ENCODE assay signal across 8 cellular contexts in the genomic region with DNA sequence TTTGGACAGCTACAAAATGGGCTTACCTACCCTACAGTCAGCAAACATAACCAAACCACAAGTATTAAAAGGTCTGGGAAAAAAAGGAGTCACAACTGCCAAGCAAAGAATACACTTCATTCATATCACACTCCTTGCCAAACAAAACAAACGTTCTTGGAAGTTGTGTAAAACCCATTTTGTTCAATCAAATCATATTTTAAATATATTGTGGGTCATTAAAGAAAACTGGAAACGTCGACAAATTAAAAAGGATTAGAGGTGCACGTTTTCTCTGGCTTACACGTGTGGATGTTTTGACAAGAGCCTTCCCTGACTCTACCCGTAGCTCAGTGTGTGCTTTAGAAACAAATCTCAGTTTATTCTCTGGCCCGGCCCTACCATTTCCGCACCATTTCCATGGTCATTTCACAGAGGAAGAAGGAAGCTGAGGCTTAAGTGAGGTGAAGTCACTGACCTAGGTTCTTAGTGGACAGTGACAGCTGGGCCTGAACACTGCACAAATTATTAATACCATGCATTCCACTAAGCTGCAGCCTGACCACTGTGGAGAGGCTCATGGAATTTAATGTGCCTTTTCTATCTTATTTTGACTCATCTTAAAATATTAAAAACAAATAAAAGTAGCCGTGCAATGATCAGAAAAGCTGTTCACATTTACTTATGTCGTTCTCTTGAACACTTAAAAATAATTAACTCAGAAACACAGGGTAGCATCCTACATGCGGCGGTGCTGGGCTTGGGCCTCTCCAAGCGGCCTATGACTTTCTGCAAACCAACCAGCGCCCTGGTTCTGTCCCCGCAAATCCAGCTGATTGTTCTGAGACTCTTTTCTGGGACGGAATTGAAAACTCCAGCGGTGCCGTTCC. TPM values are rescaled to one million over a fixed set of nuclear protein-coding genes. Genes with fewer than 3 reads are reported as not detected.
DNase-seq lines count a peak whose midpoint lies in the region; TF ChIP-seq lines count a peak whose summit lies in the region.

No MANE protein-coding gene starts in this region.

- no peak for TF ChIP-seq POLR2A in testis (IDR thresholded peaks at IDR 0.05)

- H3K4me3 Mint-ChIP-seq in Calu3 (ENCODE audit: low read depth, unreplicated experiment) = peak overlapping the region; percentile 68

- no peaks in the 10 kb centered on the region for H3K9me3 ChIP-seq in liver (ENCODE audit: control insufficient read depth in 4 of 4, low read length in 3 of 4)
- H3K9me3 ChIP-seq in testis = no peaks in the 10 kb centered on the region

- no peak for TF ChIP-seq CTCF in Calu3 (IDR thresholded peaks at IDR 0.05; ENCODE audit: unreplicated experiment)
- TF ChIP-seq CTCF in cardiac fibroblast (IDR thresholded peaks at IDR 0.05; ENCODE audit: low read depth, low read length) = no peak
- TF ChIP-seq CTCF in liver (IDR thresholded peaks at IDR 0.05; ENCODE audit: low read depth, low read length, missing input control) = no peak
- no peak for TF ChIP-seq CTCF in testis (IDR thresholded peaks at IDR 0.05)

- no peak for TF ChIP-seq RAD21 in liver (IDR thresholded peaks at IDR 0.05)

- no peaks in the 10 kb centered on the region for H3K27me3 ChIP-seq in liver (ENCODE audit: control insufficient read depth in 4 of 4, insufficient read depth in 4 of 4, low read length in 3 of 4)
- no peaks in the 10 kb centered on the region for H3K27me3 ChIP-seq in testis

- H3K27me3 Mint-ChIP-seq in Calu3 (ENCODE audit: unreplicated experiment) = no peaks in the 10 kb centered on the region

- peaks cover 18% of the 10 kb centered on the region for H3K36me3 Mint-ChIP-seq in Calu3 (ENCODE audit: insufficient read depth, unreplicated experiment)

- H3K4me1 Mint-ChIP-seq in Calu3 (ENCODE audit: low read depth, unreplicated experiment) = peaks cover 7% of the 10 kb centered on the region

- no peaks in the 10 kb centered on the region for H3K9me3 Mint-ChIP-seq in Calu3 (ENCODE audit: low read depth, unreplicated experiment)

- peak overlapping the region; percentile 25 to 40 for H3K27ac ChIP-seq in liver (ENCODE audit: low read depth in 1 of 2, low read length in 2 of 2)
- H3K27ac ChIP-seq in testis = peak overlapping the region; percentile 67 to 79

- H3K36me3 ChIP-seq in liver (ENCODE audit: control insufficient read depth in 4 of 4, insufficient read depth in 3 of 4, low read depth in 1 of 4, low read length in 3 of 4) = no peaks in the 10 kb centered on the region
- no peaks in the 10 kb centered on the region for H3K36me3 ChIP-seq in testis (ENCODE audit: low read depth, missing control alignments)

- H3K9ac ChIP-seq in liver (ENCODE audit: low read depth in 1 of 2, low read length in 2 of 2) = peak overlapping the region; percentile 5 to 72

- H3K4me3 ChIP-seq in cardiac fibroblast (replicated peaks in 1 of 2; ENCODE audit: low read depth in 2 of 2, low read length in 2 of 2) (peak overlapping the region; percentile 65 to 69), liver (ENCODE audit: low read depth in 1 of 3, low read length in 3 of 3) (peak overlapping the region; percentile 50 to 86 (median 59)), testis (peak overlapping the region; percentile 72 to 74)

- intact Hi-C loops in Calu3 (cut with micrococcal nuclease; ENCODE audit: unreplicated experiment) = no loop called here
- intact Hi-C loops in testis (cut with DNase I; ENCODE audit: low total_unique reads) = no loop called here

- TSS peak; percentile 61 for BruUV-seq in Calu3 (replicated peaks; lab: Mats Ljungman, UMichigan)

- 49% methylated on average over 18 of the region's 18 CpGs for WGBS in liver
- 8 to 14% methylated on average over 14 to 18 of the region's 18 CpGs for WGBS in testis, 2 donors

- DNase-seq in Calu3 (no peak), M059J (ENCODE audit: low read depth) (peak; percentile 51), cardiac fibroblast (ENCODE audit: low read depth in 2 of 2) (peak; percentile 59 to 81), testis (peak; percentile 39), NCI-H2029 (lab: John Stamatoyannopoulos, UW) (no peak), HUDEP-2 (lab: John Stamatoyannopoulos, UW; ENCODE audit: unreplicated experiment in 76 of 76) (no peak), pons (ENCODE audit: low spot score) (no peak)

- no peak overlapping the region for H3K27ac Mint-ChIP-seq in Calu3 (ENCODE audit: unreplicated experiment)

- CTCF ChIA-PET in Calu3 (lab: Charles Lee) = interaction anchor here (0.6 kb wide), 1 partner anchor 519 kb away, joined by 3 read pairs; no protein-coding TSS in a partner anchor

- peaks cover 0 to 12% (median 6%) of the 10 kb centered on the region in 4 donors for H3K4me1 ChIP-seq in liver (ENCODE audit: control insufficient read depth in 4 of 4, insufficient read depth in 4 of 4, low read length in 3 of 4)
- H3K4me1 ChIP-seq in testis = peaks cover 10% of the 10 kb centered on the region

TF ChIP-seq in liver, 16 proteins besides CTCF, POLR2A, EP300 and RAD21:
- TF ChIP-seq JUND (IDR thresholded peaks at IDR 0.05) (no peak), YY1 (IDR thresholded peaks at IDR 0.05) (no peak), EGR1 (IDR thresholded peaks at IDR 0.05; ENCODE audit: low read depth in 2 of 2) (no peak), RXRA (IDR thresholded peaks at IDR 0.05) (peak in 1 of 2 donors; percentile 9)
- TF ChIP-seq, protein P1, sequence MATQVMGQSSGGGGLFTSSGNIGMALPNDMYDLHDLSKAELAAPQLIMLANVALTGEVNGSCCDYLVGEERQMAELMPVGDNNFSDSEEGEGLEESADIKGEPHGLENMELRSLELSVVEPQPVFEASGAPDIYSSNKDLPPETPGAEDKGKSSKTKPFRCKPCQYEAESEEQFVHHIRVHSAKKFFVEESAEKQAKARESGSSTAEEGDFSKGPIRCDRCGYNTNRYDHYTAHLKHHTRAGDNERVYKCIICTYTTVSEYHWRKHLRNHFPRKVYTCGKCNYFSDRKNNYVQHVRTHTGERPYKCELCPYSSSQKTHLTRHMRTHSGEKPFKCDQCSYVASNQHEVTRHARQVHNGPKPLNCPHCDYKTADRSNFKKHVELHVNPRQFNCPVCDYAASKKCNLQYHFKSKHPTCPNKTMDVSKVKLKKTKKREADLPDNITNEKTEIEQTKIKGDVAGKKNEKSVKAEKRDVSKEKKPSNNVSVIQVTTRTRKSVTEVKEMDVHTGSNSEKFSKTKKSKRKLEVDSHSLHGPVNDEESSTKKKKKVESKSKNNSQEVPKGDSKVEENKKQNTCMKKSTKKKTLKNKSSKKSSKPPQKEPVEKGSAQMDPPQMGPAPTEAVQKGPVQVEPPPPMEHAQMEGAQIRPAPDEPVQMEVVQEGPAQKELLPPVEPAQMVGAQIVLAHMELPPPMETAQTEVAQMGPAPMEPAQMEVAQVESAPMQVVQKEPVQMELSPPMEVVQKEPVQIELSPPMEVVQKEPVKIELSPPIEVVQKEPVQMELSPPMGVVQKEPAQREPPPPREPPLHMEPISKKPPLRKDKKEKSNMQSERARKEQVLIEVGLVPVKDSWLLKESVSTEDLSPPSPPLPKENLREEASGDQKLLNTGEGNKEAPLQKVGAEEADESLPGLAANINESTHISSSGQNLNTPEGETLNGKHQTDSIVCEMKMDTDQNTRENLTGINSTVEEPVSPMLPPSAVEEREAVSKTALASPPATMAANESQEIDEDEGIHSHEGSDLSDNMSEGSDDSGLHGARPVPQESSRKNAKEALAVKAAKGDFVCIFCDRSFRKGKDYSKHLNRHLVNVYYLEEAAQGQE (IDR thresholded peaks at IDR 0.05) = no peak
- TF ChIP-seq, protein P2, sequence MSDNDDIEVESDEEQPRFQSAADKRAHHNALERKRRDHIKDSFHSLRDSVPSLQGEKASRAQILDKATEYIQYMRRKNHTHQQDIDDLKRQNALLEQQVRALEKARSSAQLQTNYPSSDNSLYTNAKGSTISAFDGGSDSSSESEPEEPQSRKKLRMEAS (IDR thresholded peaks at IDR 0.05) = no peak

RNA-seq across cellular contexts. Expression of a gene that starts 1.0 kb away (rescaled TPM):
- 4.0 and 5.4 TPM in 2 replicates for total RNA-seq in Calu3 (2022)
- total RNA-seq in M059J (2014; rRNA removed; shearing (Covaris generic)) = 5.9 and 6.4 TPM in 2 replicates
- total RNA-seq in liver = 1 to 10 TPM; 1.1 to 4.9 TPM
- polyA plus RNA-seq in liver = 1 to 10 TPM; 1.1 to 1.6 TPM
- 10 to 100 TPM; 50.2 to 78.8 TPM for total RNA-seq in testis
- polyA plus RNA-seq in testis (ENCODE audit: insufficient read depth, low read depth, low replicate concordance) = 107 TPM

RNA-seq across cellular contexts. Expression of a gene that starts 38.2 kb away (rescaled TPM):
- total RNA-seq in Calu3 (2022) = not detected in 2 replicates
- not detected in 2 replicates for total RNA-seq in M059J (2014; rRNA removed; shearing (Covaris generic))
- total RNA-seq in liver = 1,000 to 10,000 TPM; 2,858 to 5,938 TPM
- polyA plus RNA-seq in liver = 1,000 to 10,000 TPM; 5,745 to 7,307 TPM
- total RNA-seq in testis = under 1 TPM; 0.63 to 0.74 TPM
- polyA plus RNA-seq in testis (ENCODE audit: insufficient read depth, low read depth, low replicate concordance) = 1.2 TPM

Comparison
In these comparisons a context has a peak if more than half of its experiments do, and no peak if none do; other contexts are left out.
1. DNase-seq: peak in M059J (single experiment), cardiac fibroblast (2 of 2) and testis (single experiment); none in Calu3 (single experiment), NCI-H2029 (single experiment), HUDEP-2 (0 of 76) and pons (single experiment).
2. RNA of a gene that starts 38.2 kb away (total RNA-seq): 2,858 to 5,938 TPM in liver; 0.63 to 0.74 TPM in testis, not detected in Calu3 and not detected in M059J; every median in the first group is over 1,000 times any median in the second.
3. Peak in every context shown above with its lines, with median percentiles within 50 percentile points of each other: H3K4me3 ChIP-seq.